ENCODE assay signal across 1 cellular context in the genomic region with DNA sequence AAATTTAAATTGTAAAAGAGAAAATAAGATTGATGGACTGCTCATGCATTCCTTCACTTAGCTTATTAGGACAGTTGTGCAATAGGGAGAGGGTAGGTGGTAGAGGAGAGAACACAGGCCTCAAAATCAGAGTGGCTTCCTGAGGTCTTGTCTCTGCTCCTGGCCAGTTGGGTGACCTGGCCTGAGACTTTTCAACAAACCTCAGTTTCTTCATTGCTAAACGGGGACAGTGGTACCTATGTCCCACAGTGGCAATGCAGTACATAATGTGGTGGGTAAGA.
TF ChIP-seq lines count a peak whose summit lies in the region.

No MANE protein-coding gene starts in this region.

TF ChIP-seq in WTC11, 78 proteins besides CTCF, POLR2A, EP300 and RAD21 (continued from another document):
- TF ChIP-seq, protein P1, sequence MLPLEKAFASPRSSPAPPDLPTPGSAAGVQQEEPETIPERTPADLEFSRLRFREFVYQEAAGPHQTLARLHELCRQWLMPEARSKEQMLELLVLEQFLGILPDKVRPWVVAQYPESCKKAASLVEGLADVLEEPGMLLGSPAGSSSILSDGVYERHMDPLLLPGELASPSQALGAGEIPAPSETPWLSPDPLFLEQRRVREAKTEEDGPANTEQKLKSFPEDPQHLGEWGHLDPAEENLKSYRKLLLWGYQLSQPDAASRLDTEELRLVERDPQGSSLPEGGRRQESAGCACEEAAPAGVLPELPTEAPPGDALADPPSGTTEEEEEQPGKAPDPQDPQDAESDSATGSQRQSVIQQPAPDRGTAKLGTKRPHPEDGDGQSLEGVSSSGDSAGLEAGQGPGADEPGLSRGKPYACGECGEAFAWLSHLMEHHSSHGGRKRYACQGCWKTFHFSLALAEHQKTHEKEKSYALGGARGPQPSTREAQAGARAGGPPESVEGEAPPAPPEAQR (CRISPR knock-in tag; IDR thresholded peaks at IDR 0.05) = no peak
- TF ChIP-seq NR1H2 (CRISPR knock-in tag; IDR thresholded peaks at IDR 0.05) = no peak
- no peak for TF ChIP-seq ESRRA (CRISPR knock-in tag; IDR thresholded peaks at IDR 0.05; ENCODE audit: borderline replicate concordance)
- no peak for TF ChIP-seq GRHL2 (CRISPR knock-in tag; IDR thresholded peaks at IDR 0.05; ENCODE audit: insufficient replicate concordance, severe bottlenecking)
- TF ChIP-seq, protein P2, sequence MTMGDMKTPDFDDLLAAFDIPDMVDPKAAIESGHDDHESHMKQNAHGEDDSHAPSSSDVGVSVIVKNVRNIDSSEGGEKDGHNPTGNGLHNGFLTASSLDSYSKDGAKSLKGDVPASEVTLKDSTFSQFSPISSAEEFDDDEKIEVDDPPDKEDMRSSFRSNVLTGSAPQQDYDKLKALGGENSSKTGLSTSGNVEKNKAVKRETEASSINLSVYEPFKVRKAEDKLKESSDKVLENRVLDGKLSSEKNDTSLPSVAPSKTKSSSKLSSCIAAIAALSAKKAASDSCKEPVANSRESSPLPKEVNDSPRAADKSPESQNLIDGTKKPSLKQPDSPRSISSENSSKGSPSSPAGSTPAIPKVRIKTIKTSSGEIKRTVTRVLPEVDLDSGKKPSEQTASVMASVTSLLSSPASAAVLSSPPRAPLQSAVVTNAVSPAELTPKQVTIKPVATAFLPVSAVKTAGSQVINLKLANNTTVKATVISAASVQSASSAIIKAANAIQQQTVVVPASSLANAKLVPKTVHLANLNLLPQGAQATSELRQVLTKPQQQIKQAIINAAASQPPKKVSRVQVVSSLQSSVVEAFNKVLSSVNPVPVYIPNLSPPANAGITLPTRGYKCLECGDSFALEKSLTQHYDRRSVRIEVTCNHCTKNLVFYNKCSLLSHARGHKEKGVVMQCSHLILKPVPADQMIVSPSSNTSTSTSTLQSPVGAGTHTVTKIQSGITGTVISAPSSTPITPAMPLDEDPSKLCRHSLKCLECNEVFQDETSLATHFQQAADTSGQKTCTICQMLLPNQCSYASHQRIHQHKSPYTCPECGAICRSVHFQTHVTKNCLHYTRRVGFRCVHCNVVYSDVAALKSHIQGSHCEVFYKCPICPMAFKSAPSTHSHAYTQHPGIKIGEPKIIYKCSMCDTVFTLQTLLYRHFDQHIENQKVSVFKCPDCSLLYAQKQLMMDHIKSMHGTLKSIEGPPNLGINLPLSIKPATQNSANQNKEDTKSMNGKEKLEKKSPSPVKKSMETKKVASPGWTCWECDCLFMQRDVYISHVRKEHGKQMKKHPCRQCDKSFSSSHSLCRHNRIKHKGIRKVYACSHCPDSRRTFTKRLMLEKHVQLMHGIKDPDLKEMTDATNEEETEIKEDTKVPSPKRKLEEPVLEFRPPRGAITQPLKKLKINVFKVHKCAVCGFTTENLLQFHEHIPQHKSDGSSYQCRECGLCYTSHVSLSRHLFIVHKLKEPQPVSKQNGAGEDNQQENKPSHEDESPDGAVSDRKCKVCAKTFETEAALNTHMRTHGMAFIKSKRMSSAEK (CRISPR knock-in tag; IDR thresholded peaks at IDR 0.05; ENCODE audit: borderline replicate concordance) = no peak
- no peak for TF ChIP-seq ZNF425 (CRISPR knock-in tag; conservative IDR thresholded peaks at IDR 0.05)
- TF ChIP-seq MXD4 (CRISPR knock-in tag; IDR thresholded peaks at IDR 0.05; ENCODE audit: borderline replicate concordance) = no peak
- TF ChIP-seq CREM (CRISPR knock-in tag; IDR thresholded peaks at IDR 0.05) = no peak
- no peak for TF ChIP-seq IRF1 (CRISPR knock-in tag; IDR thresholded peaks at IDR 0.05)
TF ChIP-seq in WTC11: peak in this region for 0.
